22 cellular contexts compared by ENCODE assay signal in the genomic region with DNA sequence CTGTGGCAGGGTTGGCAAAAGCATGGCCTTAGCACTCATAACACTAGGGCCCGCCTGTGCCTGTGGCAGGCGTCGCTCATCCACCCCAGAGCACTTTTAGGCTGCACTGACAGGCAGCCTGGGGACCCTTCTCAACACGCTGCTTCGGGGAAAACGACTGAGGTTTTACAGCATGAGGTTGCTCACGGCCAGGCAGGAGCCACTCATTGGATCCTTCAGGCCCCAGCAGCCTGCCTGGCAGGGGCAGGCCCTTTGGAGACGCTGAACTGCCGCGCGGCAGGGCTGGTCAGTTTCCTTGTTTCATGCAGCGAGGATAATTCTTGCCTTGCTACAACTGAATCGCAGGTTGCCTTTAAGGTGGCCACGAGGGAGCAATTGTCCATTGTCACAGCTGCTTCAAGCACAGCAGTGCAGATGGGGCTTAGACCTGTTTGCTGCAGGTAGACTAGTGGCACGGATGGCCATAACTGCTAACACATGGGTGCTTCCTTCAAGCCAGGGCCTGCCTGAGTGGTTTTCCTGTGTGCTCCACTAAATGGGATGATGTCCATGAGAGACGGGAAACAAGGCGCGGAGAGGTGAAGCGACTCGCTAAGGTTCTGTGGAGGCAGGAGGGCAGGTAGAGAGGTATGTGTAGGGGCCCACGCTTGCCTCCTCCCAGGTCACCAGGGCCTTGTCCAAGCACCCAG. TPM values are rescaled to one million over a fixed set of nuclear protein-coding genes. Genes with fewer than 3 reads are reported as not detected.
A peak's percentile ranks its signal among the peaks of the same experiment; 100 is the strongest.
DNase-seq lines count a peak whose midpoint lies in the region; ATAC-seq, FAIRE-seq and TF ChIP-seq lines count a peak whose summit lies in the region.
"Had no signal": no experiment of that assay in that cellular context is flagged by ENCODE, and none has a peak within 500 bp of the region (broad histone marks: within the 10 kb centered on the region; RNA-seq: fewer than 3 reads in every experiment).

No MANE protein-coding gene starts in this region.

- H3K27me3 Mint-ChIP-seq in activated naive CD8-positive, alpha-beta T cell treated with anti-CD3 and anti-CD28 coated beads, Interleukin-2, amount 10 ng/mL, durations not matched to agents 7 days and 5 days = peaks cover 50% of the 10 kb centered on the region
- peaks cover 2% of the 10 kb centered on the region for H3K27me3 Mint-ChIP-seq in activated naive CD8-positive, alpha-beta T cell treated with anti-CD3 and anti-CD28 coated beads, Interleukin-2, amount 50 U/mL, for 24 hours
- H3K27me3 Mint-ChIP-seq in neural progenitor cell (ENCODE audit: insufficient read depth, low read depth) = peaks cover 11% of the 10 kb centered on the region

- H3K27ac Mint-ChIP-seq in activated naive CD8-positive, alpha-beta T cell treated with anti-CD3 and anti-CD28 coated beads, Interleukin-2, amount 10 ng/mL, durations not matched to agents 7 days and 5 days = no peak overlapping the region
- H3K27ac Mint-ChIP-seq in activated naive CD8-positive, alpha-beta T cell treated with anti-CD3 and anti-CD28 coated beads, Interleukin-2, amount 50 U/mL, for 24 hours = no peak overlapping the region
- peak overlapping the region; percentile 100 for H3K27ac Mint-ChIP-seq in neural progenitor cell
- H3K27ac Mint-ChIP-seq: activated CD8-positive, alpha-beta T cell treated with anti-CD3 and anti-CD28 coated beads, Interleukin-2, amount 10 ng/mL, durations not matched to agents 7 days and 5 days had no signal

- 0 out of 2 replicates have a peak overlapping the region, but pooled peaks have one; percentile 12 for H2AFZ ChIP-seq in H1 (ENCODE audit: low read length)
- no peak overlapping the region for H2AFZ ChIP-seq in neural progenitor cell (replicated peaks)

- no peak overlapping the region; the same call in 1 of the 2 replicates for H2AK5ac ChIP-seq in H1 (ENCODE audit: low read depth, low read length)

- no peaks in the 10 kb centered on the region for H4K20me1 ChIP-seq in H1 (replicated peaks in 1 of 2; ENCODE audit: control insufficient read depth in 1 of 2, insufficient read depth in 2 of 2, low read length in 2 of 2)
- H4K20me1 ChIP-seq in neural progenitor cell (ENCODE audit: low read depth) = no peaks in the 10 kb centered on the region

- peak; percentile 20 for DNase-seq in activated naive CD8-positive, alpha-beta T cell treated with anti-CD3 and anti-CD28 coated beads, Interleukin-2, amount 10 ng/mL, durations not matched to agents 7 days and 5 days
- no peak for DNase-seq in activated naive CD8-positive, alpha-beta T cell treated with anti-CD3 and anti-CD28 coated beads, Interleukin-2, amount 50 U/mL, for 24 hours
- DNase-seq in H1 (ENCODE audit: low read depth in 1 of 2, low spot score in 2 of 2) (no peak), neural progenitor cell (ENCODE audit: low spot score) (no peak), urothelium cell line (ENCODE audit: low spot score) (no peak), activated T-cell treated with anti-CD3 and anti-CD28 coated beads for 4 hours (no peak), SKM-1 treated with dmso at 0.1 percent for 144 hours (lab: John Stamatoyannopoulos, UW; ENCODE audit: unreplicated experiment) (no peak)
- DNase-seq in activated naive CD4-positive, alpha-beta T cell treated with Interleukin-2 at 50 U/mL for 16 hours = no peak
- DNase-seq: activated CD4-positive, CD25-positive, alpha-beta regulatory T cell; activated CD8-positive, alpha-beta T cell treated with anti-CD3 and anti-CD28 coated beads, Interleukin-2, amount 10 ng/mL, durations not matched to agents 7 days and 5 days; C1 segment of cervical spinal cord; mucosa of descending colon; NCI-H1105; NCI-H2107; NCI-H774; SK-N-SH; T-helper 9 cell had no signal

- ATAC-seq in activated naive CD8-positive, alpha-beta T cell treated with anti-CD3 and anti-CD28 coated beads, Interleukin-2, amount 10 ng/mL, durations not matched to agents 7 days and 5 days (ENCODE audit: low read depth) = no peak
- no peak for ATAC-seq in activated naive CD8-positive, alpha-beta T cell treated with anti-CD3 and anti-CD28 coated beads, Interleukin-2, amount 50 U/mL, for 24 hours
- ATAC-seq: activated CD8-positive, alpha-beta T cell treated with anti-CD3 and anti-CD28 coated beads, Interleukin-2, amount 10 ng/mL, durations not matched to agents 7 days and 5 days; mucosa of descending colon had no signal

- FAIRE-seq in H1 (lab: Jason Lieb, UNC) = no peak
- FAIRE-seq in urothelium cell line (lab: Jason Lieb, UNC) = peak; percentile 5
- FAIRE-seq: D721Med, G401.6 had no signal

- no peaks in the 10 kb centered on the region for H3K9me3 ChIP-seq in H1 (ENCODE audit: insufficient read depth in 2 of 2, low read depth in 1 of 2, low read length in 1 of 2)
- H3K9me3 ChIP-seq in neural progenitor cell (ENCODE audit: low read depth) = no peaks in the 10 kb centered on the region
- H3K9me3 ChIP-seq: esophagus muscularis mucosa, HAP-1, mucosa of descending colon, SK-N-SH, uterus had no signal

- H3K18ac ChIP-seq in H1 (ENCODE audit: extremely low read depth, low read length) = peak overlapping the region; percentile 42; the same call in 1 of the 2 replicates

- POLR2A ChIA-PET in activated naive CD8-positive, alpha-beta T cell treated with anti-CD3 and anti-CD28 coated beads, Interleukin-2, amount 10 ng/mL, durations not matched to agents 7 days and 5 days (lab: Charles Lee) = no interaction called here
- POLR2A ChIA-PET in H1 (lab: Charles Lee; ENCODE audit: partially characterized antibody) = interaction anchor here (1.2 kb wide), 1 partner anchor 9 kb away, joined by 3 read pairs; no protein-coding TSS in a partner anchor

- peak overlapping the region; percentile 93 for H2BK15ac ChIP-seq in H1 (ENCODE audit: low read length)

- no peak overlapping the region for H3K4me3 Mint-ChIP-seq in activated naive CD8-positive, alpha-beta T cell treated with anti-CD3 and anti-CD28 coated beads, Interleukin-2, amount 10 ng/mL, durations not matched to agents 7 days and 5 days
- no peak overlapping the region for H3K4me3 Mint-ChIP-seq in activated naive CD8-positive, alpha-beta T cell treated with anti-CD3 and anti-CD28 coated beads, Interleukin-2, amount 50 U/mL, for 24 hours
- H3K4me3 Mint-ChIP-seq in neural progenitor cell = peak overlapping the region; percentile 58
- H3K4me3 Mint-ChIP-seq: activated CD8-positive, alpha-beta T cell treated with anti-CD3 and anti-CD28 coated beads, Interleukin-2, amount 10 ng/mL, durations not matched to agents 7 days and 5 days had no signal

- no peak for TF ChIP-seq POLR2A in H1 (IDR thresholded peaks at IDR 0.05; ENCODE audit: control extremely low read depth in 1 of 2, low read depth in 2 of 2, low read length in 2 of 2)

- no peak overlapping the region for H3K56ac ChIP-seq in H1 (replicated peaks; ENCODE audit: insufficient read length, low read depth, low read length)

- no peak overlapping the region for H3K14ac ChIP-seq in H1 (ENCODE audit: insufficient read length)

- H4K8ac ChIP-seq in H1 (ENCODE audit: extremely low read depth, insufficient read depth, low read length) = peak overlapping the region; percentile 29

- H3F3A ChIP-seq in neural progenitor cell (ENCODE audit: low read depth) = peaks cover 23% of the 10 kb centered on the region

- H3K27me3 ChIP-seq in H1 (replicated peaks in 1 of 4; ENCODE audit: control insufficient read depth in 3 of 4, extremely low read depth in 1 of 4, insufficient read depth in 3 of 4, low read length in 3 of 4) (no peaks in the 10 kb centered on the region; a peak in 1 of 7 replicates), neural progenitor cell (no peaks in the 10 kb centered on the region)
- H3K27me3 ChIP-seq: esophagus muscularis mucosa, uterus had no signal

- H3K36me3 Mint-ChIP-seq in activated naive CD8-positive, alpha-beta T cell treated with anti-CD3 and anti-CD28 coated beads, Interleukin-2, amount 10 ng/mL, durations not matched to agents 7 days and 5 days = no peaks in the 10 kb centered on the region
- no peaks in the 10 kb centered on the region for H3K36me3 Mint-ChIP-seq in activated naive CD8-positive, alpha-beta T cell treated with anti-CD3 and anti-CD28 coated beads, Interleukin-2, amount 50 U/mL, for 24 hours (ENCODE audit: low read depth)
- H3K36me3 Mint-ChIP-seq in neural progenitor cell = no peaks in the 10 kb centered on the region

- no peak overlapping the region for H2BK120ac ChIP-seq in H1 (replicated peaks; ENCODE audit: low read depth, low read length)

- no peak for TF ChIP-seq CTCF in H1 (IDR thresholded peaks at IDR 0.05; ENCODE audit: control extremely low read depth in 1 of 3, insufficient read depth in 1 of 3, low read depth in 1 of 3, low read length in 3 of 3)
- no peak for TF ChIP-seq CTCF in neural progenitor cell (IDR thresholded peaks at IDR 0.05)

- 86% methylated on average over 19 of the region's 21 CpGs; no CpG with 5 or more reads in 1 of the 2 experiments for WGBS in H1 (ENCODE audit: extremely low coverage in 1 of 2, insufficient coverage in 1 of 2, insufficient read length in 1 of 2, insufficient replicate concordance in 2 of 2, low coverage in 1 of 2, low lambda C conversion rate in 2 of 2, missing lambda C conversion rate in 1 of 2), 2 experiments

- peak overlapping the region; percentile 98 for H2BK20ac ChIP-seq in H1 (ENCODE audit: low read length)

- H3K4me3 ChIP-seq in H1 (ENCODE audit: extremely low read depth in 1 of 4, insufficient read depth in 2 of 4, low read depth in 3 of 4, low read length in 4 of 4) = no peak overlapping the region
- no peak overlapping the region for H3K4me3 ChIP-seq in neural progenitor cell
- H3K4me3 ChIP-seq: esophagus muscularis mucosa, HAP-1, mucosa of descending colon, uterus had no signal

- no peaks in the 10 kb centered on the region for H3K79me2 ChIP-seq in H1 (ENCODE audit: control insufficient read depth in 1 of 2, insufficient read depth in 2 of 2, low read length in 2 of 2)
- H3K79me2 ChIP-seq in neural progenitor cell (ENCODE audit: low read depth) = no peaks in the 10 kb centered on the region

- no peak overlapping the region for H3K4ac ChIP-seq in H1 (replicated peaks; ENCODE audit: insufficient read length, low read depth, low read length)

- H4K91ac ChIP-seq in H1 (replicated peaks; ENCODE audit: insufficient read length, low read length) = peak overlapping the region; percentile 81

- H3K4me1 ChIP-seq in H1 (replicated peaks in 1 of 4; ENCODE audit: control insufficient read depth in 3 of 4, insufficient read depth in 4 of 4, low read length in 3 of 4) = peaks cover 0 to 24% (median 16%) of the 10 kb centered on the region in 4 experiments; a peak in 6 of 7 replicates
- H3K4me1 ChIP-seq in neural progenitor cell = peaks cover 23% of the 10 kb centered on the region
- H3K4me1 ChIP-seq: HAP-1, uterus had no signal

- no peak for TF ChIP-seq EP300 in H1 (IDR thresholded peaks at IDR 0.05; ENCODE audit: borderline replicate concordance in 1 of 2, low read depth in 2 of 2, low read length in 2 of 2)

- no peak overlapping the region for H3K23ac ChIP-seq in H1 (ENCODE audit: insufficient read length)

- TF ChIP-seq RAD21 in H1 (IDR thresholded peaks at IDR 0.05 in 1 of 2, conservative IDR thresholded peaks at IDR 0.05 in 1 of 2; ENCODE audit: low read depth in 2 of 2, low read length in 2 of 2) = no peak

- H3K23me2 ChIP-seq in H1 (ENCODE audit: low read depth, low read length) = no peaks in the 10 kb centered on the region

- no peaks in the 10 kb centered on the region for H3K9me3 Mint-ChIP-seq in activated naive CD8-positive, alpha-beta T cell treated with anti-CD3 and anti-CD28 coated beads, Interleukin-2, amount 10 ng/mL, durations not matched to agents 7 days and 5 days
- H3K9me3 Mint-ChIP-seq in activated naive CD8-positive, alpha-beta T cell treated with anti-CD3 and anti-CD28 coated beads, Interleukin-2, amount 50 U/mL, for 24 hours = no peaks in the 10 kb centered on the region
- no peaks in the 10 kb centered on the region for H3K9me3 Mint-ChIP-seq in neural progenitor cell

- no peak overlapping the region for H3K27ac ChIP-seq in H1 (ENCODE audit: low read depth, low read length)
- H3K27ac ChIP-seq in neural progenitor cell = peak overlapping the region; percentile 72
- H3K27ac ChIP-seq: esophagus muscularis mucosa had no signal

- H4K5ac ChIP-seq in H1 (ENCODE audit: insufficient read length, low read depth, low read length) = peak overlapping the region; percentile 19

- peaks cover 11% of the 10 kb centered on the region for H3K4me1 Mint-ChIP-seq in activated naive CD8-positive, alpha-beta T cell treated with anti-CD3 and anti-CD28 coated beads, Interleukin-2, amount 10 ng/mL, durations not matched to agents 7 days and 5 days
- H3K4me1 Mint-ChIP-seq in activated naive CD8-positive, alpha-beta T cell treated with anti-CD3 and anti-CD28 coated beads, Interleukin-2, amount 50 U/mL, for 24 hours = peaks cover 7% of the 10 kb centered on the region
- H3K4me1 Mint-ChIP-seq in neural progenitor cell = peaks cover 75% of the 10 kb centered on the region

- no peaks in the 10 kb centered on the region for H3K79me1 ChIP-seq in H1 (ENCODE audit: low read depth, low read length)

- peak overlapping the region; percentile 64; the same call in 1 of the 2 replicates for H2BK12ac ChIP-seq in H1 (ENCODE audit: low read depth, low read length)

- H3K36me3 ChIP-seq in H1 (ENCODE audit: control insufficient read depth in 2 of 4, insufficient read depth in 4 of 4, low read length in 3 of 4) (no peaks in the 10 kb centered on the region), neural progenitor cell (no peaks in the 10 kb centered on the region)
- H3K36me3 ChIP-seq: esophagus muscularis mucosa, HAP-1, uterus had no signal

- no peak overlapping the region for H3K9ac ChIP-seq in H1 (replicated peaks in 1 of 4; ENCODE audit: extremely low read depth in 1 of 4, low read depth in 3 of 4, low read length in 3 of 4)
- no peak overlapping the region for H3K9ac ChIP-seq in neural progenitor cell
- H3K9ac ChIP-seq: SK-N-SH had no signal

- CTCF ChIA-PET in H1 (lab: Charles Lee; ENCODE audit: partially characterized antibody) = interaction anchor here (0.9 to 1.7 kb wide), 2 partner anchors 9 to 48 kb away, joined by 3 to 5 read pairs; no protein-coding TSS in a partner anchor

- H2BK5ac ChIP-seq in H1 (ENCODE audit: low read depth, low read length) = peak overlapping the region; percentile 67; the same call in 1 of the 2 replicates

- H3K4me2 ChIP-seq in H1 (ENCODE audit: insufficient read depth in 1 of 2, low read depth in 2 of 2, low read length in 2 of 2) = no peak overlapping the region
- peak overlapping the region; percentile 55 for H3K4me2 ChIP-seq in neural progenitor cell
- H3K4me2 ChIP-seq: SK-N-SH had no signal

RNA-seq across cellular contexts. Expression of a gene that starts 49.9 kb away (rescaled TPM):
- 10 to 100 TPM; 10.1 to 11.4 TPM for total RNA-seq in activated naive CD8-positive, alpha-beta T cell treated with anti-CD3 and anti-CD28 coated beads, Interleukin-2, amount 10 ng/mL, durations not matched to agents 7 days and 5 days
- total RNA-seq in H1 (2021; fragmentation: NEBNext Ultra II Directional; extraction: Animal tissue kit (Norgen Biotek cat#: 25700)) = 72.8 and 74.6 TPM in 2 replicates
- polyA plus RNA-seq in H1 (2011; rRNA removed) = 37.4 and 61.3 TPM in 2 replicates
- 37.9 TPM for polyA plus RNA-seq in H1 (2011; cell fraction: cytosol; rRNA removed)
- 51.0 TPM for polyA plus RNA-seq in H1 (2011; cell fraction: nucleus; rRNA removed)
- polyA plus RNA-seq in H1 (2012, experiment 1 of 2) = 44.2 to 60.1 TPM (median 56.3 TPM) in 4 replicates
- 57.3 TPM for polyA plus RNA-seq in H1 (2012, experiment 2 of 2)
- polyA plus RNA-seq in H1 (2013, experiment 1 of 2) = 41.0 TPM
- polyA plus RNA-seq in H1 (2013, experiment 2 of 2) = 45.1 TPM
- 26.9 and 34.9 TPM in 2 replicates for polyA minus RNA-seq in H1 (2011; rRNA and poly(A)+ RNA removed)
- polyA minus RNA-seq in H1 (2011; cell fraction: cytosol; rRNA and poly(A)+ RNA removed) = 49.1 TPM
- polyA minus RNA-seq in H1 (2011; cell fraction: nucleus; rRNA and poly(A)+ RNA removed) = 74.6 TPM
- 31.1 and 71.0 TPM in 2 replicates for total RNA-seq in neural progenitor cell (ENCODE audit: low replicate concordance)
